1 cellular context compared by ENCODE assay signal in genomic region chr13:33615436-33615835, GRCh38.
TF ChIP-seq lines count a peak whose summit lies in the region.

No MANE protein-coding gene starts in this region.

TF ChIP-seq in SK-N-SH, 30 proteins besides CTCF, POLR2A, EP300 and RAD21:
- TF ChIP-seq USF2 (IDR thresholded peaks at IDR 0.05; ENCODE audit: borderline replicate concordance, low read depth, low read length) = no peak
- no peak for TF ChIP-seq FOXJ3 (CRISPR knock-in tag; IDR thresholded peaks at IDR 0.05)
- peak; percentile 35 for TF ChIP-seq GATA2 (CRISPR knock-in tag; IDR thresholded peaks at IDR 0.05)
- no peak for TF ChIP-seq TEAD4 (IDR thresholded peaks at IDR 0.05; ENCODE audit: borderline replicate concordance, insufficient read depth)
